25 cellular contexts compared by ENCODE assay signal in genomic region chr14:65476942-65477318, GRCh38.
DNase-seq lines count a peak whose midpoint lies in the region; ATAC-seq and TF ChIP-seq lines count a peak whose summit lies in the region.
"Had no signal": no experiment of that assay in that cellular context is flagged by ENCODE, and none has a peak within 500 bp of the region (broad histone marks: within the 10 kb centered on the region; RNA-seq: fewer than 3 reads in every experiment).

No MANE protein-coding gene starts in this region.

- in situ Hi-C loops in gastrocnemius medialis (cut with MboI; ENCODE audit: low sequenced_read_pairs in 4 of 4) = no loop called here

- TF ChIP-seq CTCF in gastrocnemius medialis (IDR thresholded peaks at IDR 0.05 in 4 of 5, conservative IDR thresholded peaks at IDR 0.05 in 1 of 5) (no peak), BE2C (IDR thresholded peaks at IDR 0.05; ENCODE audit: low read depth, low read length) (no peak)

- ATAC-seq in GM18499 (IDR thresholded peaks at IDR 0.05; ENCODE audit: insufficient read depth, unreplicated experiment) = peak; percentile 31
- peak; percentile 35 for ATAC-seq in GM19023 (IDR thresholded peaks at IDR 0.05; ENCODE audit: unreplicated experiment)
- ATAC-seq in HG02610 (IDR thresholded peaks at IDR 0.05; ENCODE audit: unreplicated experiment) = peak; percentile 47
- peak; percentile 23 for ATAC-seq in HG03378 (IDR thresholded peaks at IDR 0.05; ENCODE audit: unreplicated experiment)
- no peak for ATAC-seq in gastrocnemius medialis
- ATAC-seq in HG03460 (IDR thresholded peaks at IDR 0.05; ENCODE audit: unreplicated experiment) = no peak
- ATAC-seq: pancreas had no signal

- intact Hi-C loops in gastrocnemius medialis (cut with DNase I; ENCODE audit: low total_unique reads) = no loop called here

- H3K4me1 ChIP-seq in gastrocnemius medialis = no peaks in the 10 kb centered on the region
- peaks cover 12% of the 10 kb centered on the region for H3K4me1 ChIP-seq in BE2C
- H3K4me1 ChIP-seq: pancreas, Peyer's patch had no signal

- H3K9me3 ChIP-seq in gastrocnemius medialis (no peaks in the 10 kb centered on the region), BE2C (no peaks in the 10 kb centered on the region)
- H3K9me3 ChIP-seq: esophagus squamous epithelium, pancreas, Peyer's patch, SJCRH30, tibial nerve had no signal

- no peak for DNase-seq in gastrocnemius medialis
- no peak for DNase-seq in DMS53 (lab: John Stamatoyannopoulos, UW)
- DNase-seq in BE2C = no peak
- DNase-seq: activated CD4-positive, alpha-beta T cell treated with anti-CD3 and anti-CD28 coated beads, Interleukin-2, amount 10 ng/mL, durations not matched to agents 7 days and 5 days; activated T-cell treated with anti-CD3 and anti-CD28 coated beads, Interleukin-2, amount 50 U/mL, for 24 hours; dermis blood vessel endothelial cell; esophagus squamous epithelium; foreskin melanocyte; NCI-H1105; NCI-H2029 treated with DMSO at 0.1 percent for 48 hours; NCI-H2227 treated with DMSO at 0.1 percent for 48 hours; NCI-H69; pancreas; Peyer's patch; retina; stimulated activated CD4-positive, alpha-beta T cell treated with anti-CD3 and anti-CD28 coated beads, Interleukin-1b, Interleukin-23, amount 100 ng/mL, for 48 hours; stimulated activated CD8-positive, alpha-beta memory T cell treated with anti-CD3 and anti-CD28 coated beads, Interleukin-4, amount 100 ng/mL, for 48 hours had no signal

- H3K27me3 ChIP-seq in gastrocnemius medialis = no peaks in the 10 kb centered on the region
- H3K27me3 ChIP-seq in BE2C = no peaks in the 10 kb centered on the region
- H3K27me3 ChIP-seq: esophagus squamous epithelium, pancreas, Peyer's patch, SJCRH30, tibial nerve had no signal

- H3K4me3 ChIP-seq in gastrocnemius medialis (no peak overlapping the region), BE2C (ENCODE audit: low read depth, low read length) (no peak overlapping the region)
- H3K4me3 ChIP-seq: esophagus squamous epithelium, pancreas, Peyer's patch, SJCRH30, smooth muscle cell, tibial nerve had no signal

- TF ChIP-seq POLR2A in gastrocnemius medialis (IDR thresholded peaks at IDR 0.05) = no peak

- H3K36me3 ChIP-seq in gastrocnemius medialis (no peaks in the 10 kb centered on the region), BE2C (no peaks in the 10 kb centered on the region)
- H3K36me3 ChIP-seq: esophagus squamous epithelium, pancreas, Peyer's patch, SJCRH30, tibial nerve had no signal

- H3K27ac ChIP-seq in gastrocnemius medialis = no peak overlapping the region
- H3K27ac ChIP-seq: esophagus squamous epithelium, pancreas, Peyer's patch, SJCRH30, tibial nerve had no signal

Comparison
In these comparisons a context has a peak if more than half of its experiments do, and no peak if none do; other contexts are left out.
1. ATAC-seq: peak in GM18499 (single experiment), GM19023 (single experiment), HG02610 (single experiment) and HG03378 (single experiment); none in gastrocnemius medialis (0 of 2) and HG03460 (single experiment).